Comparison of ENCODE assay signal across 8 cellular contexts in genomic region chr18:5628512-5629255, GRCh38.
A peak's percentile ranks its signal among the peaks of the same experiment; 100 is the strongest.
DNase-seq lines count a peak whose midpoint lies in the region; ATAC-seq, FAIRE-seq and TF ChIP-seq lines count a peak whose summit lies in the region.

No MANE protein-coding gene starts in this region.

- no peaks in the 10 kb centered on the region for H3K27me3 ChIP-seq in pancreas

- H3K27ac ChIP-seq in pancreas = peak overlapping the region in 2 of 4 donors; percentile 6 to 13

- intact Hi-C loops in left cardiac atrium (cut with DNase I) (no loop called here), pancreas (cut with DNase I) (no loop called here)

- TF ChIP-seq CTCF in pancreas (IDR thresholded peaks at IDR 0.05) = no peak

- peaks cover 0 to 4% (median 0%) of the 10 kb centered on the region in 3 donors for H3K4me1 ChIP-seq in pancreas

- peaks cover 3% of the 10 kb centered on the region for H3K4me1 Mint-ChIP-seq in activated naive CD8-positive, alpha-beta T cell treated with anti-CD3 and anti-CD28 coated beads for 36 hours

- WGBS in pancreas, 2 donors = 0% methylated on average over 79 to 90 of the region's 90 CpGs

- H3K36me3 ChIP-seq in pancreas = no peaks in the 10 kb centered on the region

- no peaks in the 10 kb centered on the region for H3K9me3 ChIP-seq in pancreas

- H3K9me3 Mint-ChIP-seq in activated naive CD8-positive, alpha-beta T cell treated with anti-CD3 and anti-CD28 coated beads for 36 hours = no peaks in the 10 kb centered on the region

- FAIRE-seq in pancreas (lab: Jason Lieb, UNC) = no peak

- DNase-seq in CD1c-positive myeloid dendritic cell (ENCODE audit: extremely low spot score) (peak; percentile 61), left cardiac atrium (peak; percentile 70), pancreas (peak; percentile 18 to 81 (median 39))
- peak; percentile 23 for DNase-seq in activated naive CD8-positive, alpha-beta T cell treated with anti-CD3 and anti-CD28 coated beads for 36 hours

- no peak overlapping the region for H3K27ac Mint-ChIP-seq in activated naive CD8-positive, alpha-beta T cell treated with anti-CD3 and anti-CD28 coated beads for 36 hours

- peak overlapping the region; percentile 37 to 71 (median 47) for H3K4me3 ChIP-seq in pancreas

- peak overlapping the region; percentile 49 for H3K4me3 Mint-ChIP-seq in activated naive CD8-positive, alpha-beta T cell treated with anti-CD3 and anti-CD28 coated beads for 36 hours

- peaks cover 42% of the 10 kb centered on the region for H3K27me3 Mint-ChIP-seq in activated naive CD8-positive, alpha-beta T cell treated with anti-CD3 and anti-CD28 coated beads for 36 hours

- ATAC-seq in HG03521 (IDR thresholded peaks at IDR 0.05; ENCODE audit: unreplicated experiment) = peak; percentile 31
- peak; percentile 32 to 47 for ATAC-seq in left cardiac atrium
- ATAC-seq in pancreas = peak; percentile 7 to 28 (median 14)
- no peak for ATAC-seq in GM18867 (IDR thresholded peaks at IDR 0.05; ENCODE audit: unreplicated experiment)
- ATAC-seq in GM19455 (IDR thresholded peaks at IDR 0.05; ENCODE audit: unreplicated experiment) = no peak
- no peak for ATAC-seq in HG03439 (IDR thresholded peaks at IDR 0.05; ENCODE audit: unreplicated experiment)

- H3K36me3 Mint-ChIP-seq in activated naive CD8-positive, alpha-beta T cell treated with anti-CD3 and anti-CD28 coated beads for 36 hours = no peaks in the 10 kb centered on the region

Comparison
In these comparisons a context has a peak if more than half of its experiments do, and no peak if none do; other contexts are left out.
1. ATAC-seq: peak in HG03521 (single experiment), left cardiac atrium (2 of 2) and pancreas (4 of 4); none in GM18867 (single experiment), GM19455 (single experiment) and HG03439 (single experiment).
2. Peak in every context shown above with its lines, with median percentiles within 50 percentile points of each other: DNase-seq.